In the genomic region with DNA sequence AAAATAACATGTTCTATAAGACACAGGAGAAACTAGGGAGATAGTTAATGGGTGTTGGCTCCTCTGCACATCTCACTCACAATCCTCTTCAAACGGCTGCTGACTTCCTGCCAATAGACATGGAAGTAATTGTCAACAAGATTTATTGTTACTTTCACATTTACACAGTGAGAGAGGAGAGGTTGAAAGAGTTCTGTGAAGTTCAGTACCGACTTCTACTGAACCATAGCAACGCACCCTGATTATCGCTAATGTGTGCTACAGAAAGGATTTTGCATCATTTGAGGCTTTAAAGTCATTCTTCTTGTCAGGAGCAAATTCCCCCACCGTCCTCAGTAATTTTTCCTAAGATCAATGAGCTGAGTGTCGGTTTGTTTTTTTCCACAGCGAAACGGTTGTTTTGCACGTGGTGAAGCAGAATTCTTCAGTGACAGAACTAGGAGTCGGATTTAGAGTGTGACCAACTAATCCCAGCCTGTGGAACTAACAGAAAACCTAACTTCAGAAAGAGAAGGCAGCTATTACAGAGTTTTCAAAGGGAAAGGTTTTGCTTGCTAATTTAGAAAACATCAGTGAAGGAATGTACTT, we compare ENCODE assay signal across 1 cellular context.
TF ChIP-seq lines count a peak whose summit lies in the region.

No MANE protein-coding gene starts in this region.

TF ChIP-seq in SK-N-SH, 30 proteins besides CTCF, POLR2A, EP300 and RAD21 (continued from another document):
- TF ChIP-seq, protein P1, sequence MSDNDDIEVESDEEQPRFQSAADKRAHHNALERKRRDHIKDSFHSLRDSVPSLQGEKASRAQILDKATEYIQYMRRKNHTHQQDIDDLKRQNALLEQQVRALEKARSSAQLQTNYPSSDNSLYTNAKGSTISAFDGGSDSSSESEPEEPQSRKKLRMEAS (IDR thresholded peaks at IDR 0.05; ENCODE audit: low read depth): no peak
- TF ChIP-seq MEF2A (IDR thresholded peaks at IDR 0.05; ENCODE audit: borderline replicate concordance, low read depth) (no peak), TEAD4 (IDR thresholded peaks at IDR 0.05; ENCODE audit: borderline replicate concordance, insufficient read depth) (no peak), TCF12 (IDR thresholded peaks at IDR 0.05) (no peak), GATA2 (CRISPR knock-in tag; IDR thresholded peaks at IDR 0.05) (no peak), RFX5 (IDR thresholded peaks at IDR 0.05; ENCODE audit: low read length) (no peak)
- TF ChIP-seq, protein P2, sequence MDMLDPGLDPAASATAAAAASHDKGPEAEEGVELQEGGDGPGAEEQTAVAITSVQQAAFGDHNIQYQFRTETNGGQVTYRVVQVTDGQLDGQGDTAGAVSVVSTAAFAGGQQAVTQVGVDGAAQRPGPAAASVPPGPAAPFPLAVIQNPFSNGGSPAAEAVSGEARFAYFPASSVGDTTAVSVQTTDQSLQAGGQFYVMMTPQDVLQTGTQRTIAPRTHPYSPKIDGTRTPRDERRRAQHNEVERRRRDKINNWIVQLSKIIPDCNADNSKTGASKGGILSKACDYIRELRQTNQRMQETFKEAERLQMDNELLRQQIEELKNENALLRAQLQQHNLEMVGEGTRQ (IDR thresholded peaks at IDR 0.05; ENCODE audit: borderline replicate concordance, low read depth, low read length): no peak
- TF ChIP-seq, protein P3, sequence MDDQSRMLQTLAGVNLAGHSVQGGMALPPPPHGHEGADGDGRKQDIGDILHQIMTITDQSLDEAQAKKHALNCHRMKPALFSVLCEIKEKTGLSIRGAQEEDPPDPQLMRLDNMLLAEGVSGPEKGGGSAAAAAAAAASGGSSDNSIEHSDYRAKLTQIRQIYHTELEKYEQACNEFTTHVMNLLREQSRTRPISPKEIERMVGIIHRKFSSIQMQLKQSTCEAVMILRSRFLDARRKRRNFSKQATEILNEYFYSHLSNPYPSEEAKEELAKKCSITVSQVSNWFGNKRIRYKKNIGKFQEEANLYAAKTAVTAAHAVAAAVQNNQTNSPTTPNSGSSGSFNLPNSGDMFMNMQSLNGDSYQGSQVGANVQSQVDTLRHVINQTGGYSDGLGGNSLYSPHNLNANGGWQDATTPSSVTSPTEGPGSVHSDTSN (IDR thresholded peaks at IDR 0.05): no peak
